ENCODE assay signal across 1 cellular context in genomic region chr6:26520088-26520839, GRCh38.
TF ChIP-seq lines count a peak whose summit lies in the region.

No MANE protein-coding gene starts in this region.

TF ChIP-seq in K562, 482 proteins besides CTCF, POLR2A, EP300 and RAD21 (continued from another document and continues in another):
- TF ChIP-seq NUFIP1 (IDR thresholded peaks at IDR 0.05; ENCODE audit: partially characterized antibody) (peak; percentile 89), ZNF696 (CRISPR knock-in tag; conservative IDR thresholded peaks at IDR 0.05) (0 out of 2 replicates have a peak, but pooled peaks have one; percentile 46), MTA2 (IDR thresholded peaks at IDR 0.05; ENCODE audit: low read depth) (no peak), POLR2AphosphoS5 (IDR thresholded peaks at IDR 0.05; ENCODE audit: control insufficient read depth, insufficient read depth, low read depth, low read length) (no peak), HDAC6 (IDR thresholded peaks at IDR 0.05; ENCODE audit: low read depth, low read length) (no peak), ZNF197 (CRISPR knock-in tag; IDR thresholded peaks at IDR 0.05; ENCODE audit: low read depth) (peak; percentile 45; the same call in 1 of the 2 replicates), FOXK1 (CRISPR knock-in tag; IDR thresholded peaks at IDR 0.05; ENCODE audit: borderline replicate concordance) (0 out of 2 replicates have a peak, but pooled peaks have one; percentile 67), RBBP5 (IDR thresholded peaks at IDR 0.05; ENCODE audit: borderline replicate concordance, insufficient read depth, low read length, poor library complexity, severe bottlenecking) (peak; percentile 84), GABPA (tag; conservative IDR thresholded peaks at IDR 0.05; ENCODE audit: low read depth) (no peak), PHTF2 (CRISPR knock-in tag; IDR thresholded peaks at IDR 0.05) (no peak), ARID2 (IDR thresholded peaks at IDR 0.05) (no peak), ZFP91 (CRISPR knock-in tag; IDR thresholded peaks at IDR 0.05) (no peak), E4F1 (CRISPR knock-in tag; IDR thresholded peaks at IDR 0.05; ENCODE audit: borderline replicate concordance) (no peak), DEAF1 (CRISPR knock-in tag; IDR thresholded peaks at IDR 0.05) (peak; percentile 58), NFYB (IDR thresholded peaks at IDR 0.05; ENCODE audit: extremely low read depth, insufficient read length) (no peak), FOXA3 (CRISPR knock-in tag; conservative IDR thresholded peaks at IDR 0.05 in 1 of 2, IDR thresholded peaks at IDR 0.05 in 1 of 2) (no peak), TCFL5 (CRISPR knock-in tag; conservative IDR thresholded peaks at IDR 0.05) (peak; percentile 86; the same call in 1 of the 2 replicates), ZNF311 (CRISPR knock-in tag; IDR thresholded peaks at IDR 0.05) (peak; percentile 96), NONO (IDR thresholded peaks at IDR 0.05; ENCODE audit: low read depth in 2 of 2, low read length in 1 of 2) (no peak), E2F8 (IDR thresholded peaks at IDR 0.05; ENCODE audit: low read depth, partially characterized antibody) (no peak), GTF2F1 (IDR thresholded peaks at IDR 0.05; ENCODE audit: low read depth, low read length) (no peak), RCOR1 (IDR thresholded peaks at IDR 0.05; ENCODE audit: borderline replicate concordance in 1 of 2, low read depth in 2 of 2, low read length in 2 of 2) (no peak), NR2C2 (CRISPR knock-in tag; IDR thresholded peaks at IDR 0.05) (0 out of 2 replicates have a peak, but pooled peaks have one; percentile 20), NR2C2 (tag; IDR thresholded peaks at IDR 0.05) (peak; percentile 74), PURB (CRISPR knock-in tag; IDR thresholded peaks at IDR 0.05; ENCODE audit: low read depth) (no peak), ZNF354B (CRISPR knock-in tag; IDR thresholded peaks at IDR 0.05) (peak; percentile 73; the same call in 1 of the 2 replicates), CEBPB (tag; IDR thresholded peaks at IDR 0.05) (0 out of 2 replicates have a peak, but pooled peaks have one; percentile 9), ZBTB11 (CRISPR knock-in tag; IDR thresholded peaks at IDR 0.05) (peak in 1 of 3 experiments; percentile 79; a peak in 2 of 6 replicates), RHOXF2B (CRISPR knock-in tag; conservative IDR thresholded peaks at IDR 0.05) (peak; percentile 81), ZNF232 (CRISPR knock-in tag; IDR thresholded peaks at IDR 0.05) (peak; percentile 47; the same call in 1 of the 2 replicates), SIX5 (IDR thresholded peaks at IDR 0.05; ENCODE audit: borderline replicate concordance in 1 of 2, insufficient read depth in 1 of 2, low read depth in 1 of 2, low read length in 2 of 2) (no peak), ZNF449 (CRISPR knock-in tag; IDR thresholded peaks at IDR 0.05) (peak; percentile 94), MXD1 (CRISPR knock-in tag; IDR thresholded peaks at IDR 0.05; ENCODE audit: borderline replicate concordance, poor library complexity, severe bottlenecking) (peak; percentile 90), ESRRB (CRISPR knock-in tag; IDR thresholded peaks at IDR 0.05; ENCODE audit: borderline replicate concordance) (peak; percentile 72; the same call in 1 of the 2 replicates), SMARCC2 (IDR thresholded peaks at IDR 0.05; ENCODE audit: low read depth) (0 out of 2 replicates have a peak, but pooled peaks have one; percentile 17), RB1 (IDR thresholded peaks at IDR 0.05; ENCODE audit: low read depth) (no peak), RAD51 (IDR thresholded peaks at IDR 0.05; ENCODE audit: borderline replicate concordance, low read depth) (peak; percentile 80), ZNF76 (CRISPR knock-in tag; IDR thresholded peaks at IDR 0.05; ENCODE audit: borderline replicate concordance) (peak; percentile 92), ZNF584 (CRISPR knock-in tag; IDR thresholded peaks at IDR 0.05; ENCODE audit: low read depth) (peak; percentile 94), ZNF277 (CRISPR knock-in tag; IDR thresholded peaks at IDR 0.05; ENCODE audit: borderline replicate concordance) (no peak), RBM15 (IDR thresholded peaks at IDR 0.05; ENCODE audit: insufficient read depth, low read length) (no peak), ZNF174 (CRISPR knock-in tag; IDR thresholded peaks at IDR 0.05) (peak; percentile 90; the same call in 1 of the 2 replicates), OTX1 (CRISPR knock-in tag; IDR thresholded peaks at IDR 0.05) (peak; percentile 95; the same call in 1 of the 2 replicates), THRB (CRISPR knock-in tag; conservative IDR thresholded peaks at IDR 0.05) (peak; percentile 84), CBFA2T2 (conservative IDR thresholded peaks at IDR 0.05) (no peak), ZNF175 (CRISPR knock-in tag; IDR thresholded peaks at IDR 0.05; ENCODE audit: low read depth) (peak; percentile 97), SMARCA5 (IDR thresholded peaks at IDR 0.05) (no peak), KAT7 (CRISPR knock-in tag; IDR thresholded peaks at IDR 0.05; ENCODE audit: borderline replicate concordance) (no peak), NFXL1 (CRISPR knock-in tag; IDR thresholded peaks at IDR 0.05) (peak; percentile 92), RFX7 (CRISPR knock-in tag; IDR thresholded peaks at IDR 0.05) (0 out of 2 replicates have a peak, but pooled peaks have one; percentile 86), ZNF239 (CRISPR knock-in tag; IDR thresholded peaks at IDR 0.05) (peak; percentile 79), MECOM (CRISPR knock-in tag; IDR thresholded peaks at IDR 0.05) (peak; percentile 80), ZFP1 (CRISPR knock-in tag; IDR thresholded peaks at IDR 0.05) (0 out of 2 replicates have a peak, but pooled peaks have one; percentile 72), MTF1 (CRISPR knock-in tag; IDR thresholded peaks at IDR 0.05; ENCODE audit: borderline replicate concordance) (peak; percentile 86; the same call in 1 of the 2 replicates)
